Comparison of ENCODE assay signal across 12 cellular contexts in genomic region chr6:28291573-28291972, GRCh38. TPM values are rescaled to one million over a fixed set of nuclear protein-coding genes. Genes with fewer than 3 reads are reported as not detected.
"Had no signal": no experiment of that assay in that cellular context is flagged by ENCODE, and none has a peak within 500 bp of the region (broad histone marks: within the 10 kb centered on the region; RNA-seq: fewer than 3 reads in every experiment).

No MANE protein-coding gene starts in this region.

- H2AFZ ChIP-seq: GM23248, GM23338 had no signal

- FAIRE-seq: H1, H54 had no signal

- H3K4me3 ChIP-seq: GM23248, GM23338, HAP-1 had no signal

- H3K4me1 ChIP-seq: HAP-1 had no signal

- ATAC-seq: GM23338, HCT116 had no signal

- DNase-seq: GM23248, GOT3, H7, H9, HCEC 1CT, HFFc6 had no signal

- H3K4me2 ChIP-seq: GM23338 had no signal

- H3K9ac ChIP-seq: GM23248 had no signal

- H3K9me3 ChIP-seq: HAP-1 had no signal

- H3K27ac ChIP-seq: GM23248 had no signal

RNA-seq across cellular contexts. Expression of gene NKAPL, which starts 32.5 kb away (rescaled TPM):
- total RNA-seq: H1, H4, H7, H9, HFFc6 had no signal
